1 cellular context compared by ENCODE assay signal in genomic region chr17:55582910-55583309, GRCh38.
TF ChIP-seq lines count a peak whose summit lies in the region.

No MANE protein-coding gene starts in this region.

TF ChIP-seq in WTC11, 78 proteins besides CTCF, POLR2A, EP300 and RAD21 (continued from another document):
- TF ChIP-seq, protein P1, sequence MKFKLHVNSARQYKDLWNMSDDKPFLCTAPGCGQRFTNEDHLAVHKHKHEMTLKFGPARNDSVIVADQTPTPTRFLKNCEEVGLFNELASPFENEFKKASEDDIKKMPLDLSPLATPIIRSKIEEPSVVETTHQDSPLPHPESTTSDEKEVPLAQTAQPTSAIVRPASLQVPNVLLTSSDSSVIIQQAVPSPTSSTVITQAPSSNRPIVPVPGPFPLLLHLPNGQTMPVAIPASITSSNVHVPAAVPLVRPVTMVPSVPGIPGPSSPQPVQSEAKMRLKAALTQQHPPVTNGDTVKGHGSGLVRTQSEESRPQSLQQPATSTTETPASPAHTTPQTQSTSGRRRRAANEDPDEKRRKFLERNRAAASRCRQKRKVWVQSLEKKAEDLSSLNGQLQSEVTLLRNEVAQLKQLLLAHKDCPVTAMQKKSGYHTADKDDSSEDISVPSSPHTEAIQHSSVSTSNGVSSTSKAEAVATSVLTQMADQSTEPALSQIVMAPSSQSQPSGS (CRISPR knock-in tag; IDR thresholded peaks at IDR 0.05; ENCODE audit: borderline replicate concordance, low read depth) = no peak
- TF ChIP-seq KAT7 (CRISPR knock-in tag; IDR thresholded peaks at IDR 0.05; ENCODE audit: borderline replicate concordance) (no peak), NR2C2 (CRISPR knock-in tag; IDR thresholded peaks at IDR 0.05) (no peak)
